6 cellular contexts compared by ENCODE assay signal in the genomic region with DNA sequence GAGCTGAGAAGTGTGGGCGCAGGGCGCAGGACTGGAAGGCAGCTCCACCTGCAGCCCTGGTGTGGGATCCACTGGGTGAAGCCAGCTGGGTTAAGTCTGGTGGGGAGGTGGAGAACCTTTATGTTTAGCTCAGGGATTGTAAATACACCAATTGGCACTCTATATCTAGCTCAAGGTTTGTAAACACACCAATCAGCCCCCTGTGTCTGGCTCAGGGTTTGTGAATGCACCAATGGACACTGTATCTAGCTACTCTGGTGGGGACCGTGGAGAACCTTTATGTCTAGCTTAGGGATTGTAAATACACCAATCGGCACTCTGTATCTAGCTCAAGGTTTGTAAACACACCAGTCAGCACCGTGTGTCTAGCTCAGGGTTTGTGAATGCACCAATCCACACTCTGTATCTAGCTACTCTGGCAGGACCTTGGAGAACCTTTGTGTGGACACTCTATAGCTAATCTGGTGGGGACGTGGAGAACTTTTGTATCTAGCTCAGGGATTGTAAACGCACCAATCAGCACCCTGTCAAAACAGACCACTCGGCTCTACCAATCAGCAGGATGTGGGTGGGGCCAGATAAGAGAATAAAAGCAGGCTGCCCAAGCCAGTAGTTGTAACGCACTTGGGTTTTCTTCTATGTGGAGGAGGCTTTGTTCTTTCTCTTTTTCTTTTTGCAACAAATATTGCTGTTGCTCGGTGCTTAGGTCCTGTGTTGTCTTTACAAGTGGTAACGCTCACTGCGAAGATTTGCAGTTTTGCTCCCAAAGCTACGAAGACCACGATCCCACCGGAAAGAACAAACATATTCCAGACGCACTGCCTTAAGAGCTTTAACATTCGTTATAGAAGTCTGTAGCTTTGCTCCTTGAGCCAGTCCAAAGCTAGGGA. TPM values are rescaled to one million over a fixed set of nuclear protein-coding genes. Genes with fewer than 3 reads are reported as not detected.
A peak's percentile ranks its signal among the peaks of the same experiment; 100 is the strongest.
DNase-seq lines count a peak whose midpoint lies in the region; TF ChIP-seq lines count a peak whose summit lies in the region.
"Not testable (repeated sequence)": the region's sequence is repeated elsewhere in the genome, so short reads cannot be mapped to it uniquely, and the experiment has no call there.

No MANE protein-coding gene starts in this region.

- H3K9me3 Mint-ChIP-seq in glutamatergic neuron (ENCODE audit: unreplicated experiment) = not testable (repeated sequence)

- H3K4me1 Mint-ChIP-seq in glutamatergic neuron (ENCODE audit: low read depth, unreplicated experiment) = peaks cover 12% of the 10 kb centered on the region

- H3K4me3 ChIP-seq in A673 (ENCODE audit: low read depth, low read length, poor library complexity, severe bottlenecking) (peak overlapping the region; percentile 54), SK-N-SH (ENCODE audit: low read depth in 2 of 2, low read length in 1 of 2) (peak overlapping the region; percentile 53; a peak in 3 of 4 replicates), astrocyte of the cerebellum (ENCODE audit: low read depth, low read length) (peak overlapping the region; percentile 40), ovary (peak overlapping the region; percentile 47)

- not testable (repeated sequence) for TF ChIP-seq POLR2A in ovary (IDR thresholded peaks at IDR 0.05)

- intact Hi-C loops in A673 (cut with micrococcal nuclease; ENCODE audit: unreplicated experiment); ovary (cut with DNase I): not testable (repeated sequence)

- not testable (repeated sequence) for H3K36me3 ChIP-seq in A673 (ENCODE audit: insufficient read depth, low read length, poor library complexity, severe bottlenecking); SK-N-SH (replicated peaks in 1 of 2; ENCODE audit: control insufficient read depth in 1 of 2, insufficient read depth in 2 of 2, low read length in 1 of 2); ovary

- TF ChIP-seq EP300 in SK-N-SH (IDR thresholded peaks at IDR 0.05; ENCODE audit: borderline replicate concordance in 1 of 2, low read depth in 1 of 2, low read length in 1 of 2); ovary (IDR thresholded peaks at IDR 0.05): not testable (repeated sequence)

- BruUV-seq in A673 (replicated peaks; lab: Mats Ljungman, UMichigan) = not testable (repeated sequence)

- peak overlapping the region; percentile 89; the same call in 1 of the 2 replicates for H2AFZ ChIP-seq in SK-N-SH (ENCODE audit: low read depth)

- H3K9me2 ChIP-seq in SK-N-SH = not testable (repeated sequence)

- in situ Hi-C loops in astrocyte of the cerebellum (cut with HindIII; ENCODE audit: low sequenced_read_pairs) = not testable (repeated sequence)

- H3K27me3 Mint-ChIP-seq in glutamatergic neuron (ENCODE audit: unreplicated experiment) = not testable (repeated sequence)

- not testable (repeated sequence) for H3K9me3 ChIP-seq in A673 (ENCODE audit: low read depth, low read length, poor library complexity, severe bottlenecking); SK-N-SH; ovary

- not testable (repeated sequence) for TF ChIP-seq CTCF in A673 (conservative IDR thresholded peaks at IDR 0.05; ENCODE audit: low read depth, low read length); SK-N-SH (IDR thresholded peaks at IDR 0.05); astrocyte of the cerebellum (IDR thresholded peaks at IDR 0.05; ENCODE audit: low read depth, low read length, missing control alignments); glutamatergic neuron (IDR thresholded peaks at IDR 0.05; ENCODE audit: partially characterized antibody, unreplicated experiment); ovary (IDR thresholded peaks at IDR 0.05)

- POLR2A ChIA-PET in A673 (lab: Charles Lee; ENCODE audit: low non-redundant PET) = not testable (repeated sequence)
- POLR2A ChIA-PET in SK-N-SH (lab: Yijun Ruan, JAX) = interaction anchor here (0.9 to 4.7 kb wide), 3 partner anchors 26 to 239 kb away, joined by 3 to 66 read pairs (median 16); a partner anchor contains a TSS

- peak overlapping the region; percentile 85; the same call in 1 of the 2 replicates for H3K4me2 ChIP-seq in SK-N-SH

- WGBS in SK-N-SH (ENCODE audit: low lambda C conversion rate) = 85% methylated on average over 15 of the region's 17 CpGs
- WGBS in ovary, 3 donors = 79 to 84% (median 84%) methylated on average over 17 of the region's 17 CpGs

- H3K27me3 ChIP-seq in A673 (replicated peaks; ENCODE audit: insufficient read depth, low read depth, low read length, poor library complexity); SK-N-SH (ENCODE audit: insufficient read depth); ovary: not testable (repeated sequence)

- H3K79me2 ChIP-seq in SK-N-SH (ENCODE audit: insufficient read depth) = peaks cover 29% of the 10 kb centered on the region

- not testable (repeated sequence) for H4K20me1 ChIP-seq in SK-N-SH (ENCODE audit: insufficient read depth)

- CTCF ChIA-PET in A673 (lab: Charles Lee) (interaction anchor here (0.8 kb wide), 1 partner anchor 38 kb away, joined by 3 read pairs; no protein-coding TSS in a partner anchor), SK-N-SH (lab: Yijun Ruan, JAX) (interaction anchor here (0.9 to 1.4 kb wide), 2 partner anchors 210 to 213 kb away, joined by 3 read pairs; no protein-coding TSS in a partner anchor)

- H3K4me1 ChIP-seq in A673 (ENCODE audit: insufficient read depth, low read length, poor library complexity, severe bottlenecking) (peaks cover 15% of the 10 kb centered on the region), SK-N-SH (ENCODE audit: control insufficient read depth in 1 of 2, insufficient read depth in 2 of 2, low read depth in 1 of 2, low read length in 1 of 2) (peaks cover 9 to 16% of the 10 kb centered on the region in 2 experiments; a peak in 2 of 4 replicates), ovary (ENCODE audit: insufficient read depth) (peaks cover 10% of the 10 kb centered on the region)

- not testable (repeated sequence) for H3F3A ChIP-seq in SK-N-SH (replicated peaks; ENCODE audit: insufficient read depth)

- H3K27ac ChIP-seq in A673 (ENCODE audit: low read depth, low read length, poor library complexity, severe bottlenecking) (peak overlapping the region; percentile 85), SK-N-SH (ENCODE audit: low read depth in 2 of 2, low read length in 1 of 2) (peak overlapping the region in 1 of 2 experiments; percentile 86; a peak in 2 of 4 replicates), ovary (peak overlapping the region; percentile 75 to 80)

- DNase-seq in A673 (ENCODE audit: low spot score) (peak; percentile 21), HT1080 (ENCODE audit: low read depth) (peak; percentile 66)
- not testable (repeated sequence) for DNase-seq in SK-N-SH; astrocyte of the cerebellum (ENCODE audit: low read depth); glutamatergic neuron; ovary

- not testable (repeated sequence) for H3K9ac ChIP-seq in SK-N-SH

- peak overlapping the region; percentile 95 for H3K27ac Mint-ChIP-seq in glutamatergic neuron (ENCODE audit: unreplicated experiment)

- H3K36me3 Mint-ChIP-seq in glutamatergic neuron (ENCODE audit: unreplicated experiment) = not testable (repeated sequence)

- H3K4me3 Mint-ChIP-seq in glutamatergic neuron (ENCODE audit: unreplicated experiment) = peak overlapping the region; percentile 97

- TF ChIP-seq RAD21 in SK-N-SH (IDR thresholded peaks at IDR 0.05; ENCODE audit: low read length) = not testable (repeated sequence)

RNA-seq across cellular contexts. Expression of a gene that starts 1.7 kb away (rescaled TPM):
- total RNA-seq in A673 (2021) = 68.3 and 75.1 TPM in 2 replicates
- total RNA-seq in HT1080 (2014; rRNA removed; shearing (Covaris generic)) = 137 and 140 TPM in 2 replicates
- 240 and 261 TPM in 2 replicates for polyA plus RNA-seq in HT1080 (2015; cell fraction: cytosol; rRNA removed)
- 115 and 128 TPM in 2 replicates for polyA plus RNA-seq in HT1080 (2015; cell fraction: nucleus; rRNA removed)
- polyA plus RNA-seq in SK-N-SH (2012; rRNA removed) = 199 and 214 TPM in 2 replicates
- polyA plus RNA-seq in SK-N-SH (2012; cell fraction: cytosol; rRNA removed) = 220 and 240 TPM in 2 replicates
- polyA plus RNA-seq in SK-N-SH (2012; cell fraction: nucleus; rRNA removed) = 79.5 and 104 TPM in 2 replicates
- 85.0 TPM for total RNA-seq in glutamatergic neuron (ENCODE audit: unreplicated experiment)
- total RNA-seq in ovary = 100 to 1,000 TPM in 3 of 7 donors, 10 to 100 TPM in 4; 92.8 to 146 (median 99.4) TPM
- polyA plus RNA-seq in ovary = 100 to 1,000 TPM; 167 to 207 TPM

RNA-seq across cellular contexts. Expression of a gene that starts 26.4 kb away (rescaled TPM):
- total RNA-seq in A673 (2021) (90.7 and 94.6 TPM in 2 replicates), glutamatergic neuron (ENCODE audit: unreplicated experiment) (62.3 TPM), ovary (10 to 100 TPM; 64.7 to 82.5 (median 72.4) TPM)
- 120 and 122 TPM in 2 replicates for total RNA-seq in HT1080 (2014; rRNA removed; shearing (Covaris generic))
- polyA plus RNA-seq in HT1080 (2015; cell fraction: cytosol; rRNA removed) = 183 and 194 TPM in 2 replicates
- polyA plus RNA-seq in HT1080 (2015; cell fraction: nucleus; rRNA removed) = 62.6 and 63.2 TPM in 2 replicates
- polyA plus RNA-seq in SK-N-SH (2012; rRNA removed) (89.0 and 93.6 TPM in 2 replicates), ovary (100 to 1,000 TPM in 1 of 2 donors, 10 to 100 TPM in 1; 92.2 to 123 TPM)
- 107 and 142 TPM in 2 replicates for polyA plus RNA-seq in SK-N-SH (2012; cell fraction: cytosol; rRNA removed)
- 21.9 and 32.6 TPM in 2 replicates for polyA plus RNA-seq in SK-N-SH (2012; cell fraction: nucleus; rRNA removed)

RNA-seq across cellular contexts. Expression of a gene that starts 26.4 kb away (rescaled TPM):
- 34.4 and 41.6 TPM in 2 replicates for total RNA-seq in A673 (2021)
- total RNA-seq in HT1080 (2014; rRNA removed; shearing (Covaris generic)) = 57.9 and 64.3 TPM in 2 replicates
- polyA plus RNA-seq in HT1080 (2015; cell fraction: cytosol; rRNA removed) = 33.1 and 38.3 TPM in 2 replicates
- polyA plus RNA-seq in HT1080 (2015; cell fraction: nucleus; rRNA removed) = 29.7 and 29.9 TPM in 2 replicates
- 16.2 and 19.1 TPM in 2 replicates for polyA plus RNA-seq in SK-N-SH (2012; rRNA removed)
- polyA plus RNA-seq in SK-N-SH (2012; cell fraction: cytosol; rRNA removed) = 22.3 and 30.4 TPM in 2 replicates
- 8.2 and 13.2 TPM in 2 replicates for polyA plus RNA-seq in SK-N-SH (2012; cell fraction: nucleus; rRNA removed)
- 14.6 TPM for total RNA-seq in glutamatergic neuron (ENCODE audit: unreplicated experiment)
- total RNA-seq in ovary = 10 to 100 TPM in 5 of 7 donors, 1 to 10 TPM in 2; 5.6 to 21.7 (median 12.4) TPM
- polyA plus RNA-seq in ovary = 10 to 100 TPM in 1 of 2 donors, 1 to 10 TPM in 1; 6.8 to 13.2 TPM

RNA-seq across cellular contexts. Expression of a gene that starts 26.8 kb away (rescaled TPM):
- total RNA-seq in A673 (2021) (0.69 and 1.9 TPM in 2 replicates), glutamatergic neuron (ENCODE audit: unreplicated experiment) (4.1 TPM), ovary (1 to 10 TPM in 2 of 7 donors, under 1 TPM in 1, not detected in 4; 0.59 to 2.6 (median 2.0) TPM)
- total RNA-seq in HT1080 (2014; rRNA removed; shearing (Covaris generic)) = 1.9 and 2.9 TPM in 2 replicates
- polyA plus RNA-seq in HT1080 (2015; cell fraction: cytosol; rRNA removed) = 2.7 and 5.0 TPM in 2 replicates
- polyA plus RNA-seq in HT1080 (2015; cell fraction: nucleus; rRNA removed) = 1.7 TPM in 1 of 2 replicates, not detected in the other
- polyA plus RNA-seq in SK-N-SH (2012; rRNA removed) (0.71 and 1.4 TPM in 2 replicates), ovary (1 to 10 TPM in 1 of 2 donors, under 1 TPM in 1; 0.73 to 1.5 TPM)
- 1.3 TPM in 2 replicates for polyA plus RNA-seq in SK-N-SH (2012; cell fraction: cytosol; rRNA removed)
- polyA plus RNA-seq in SK-N-SH (2012; cell fraction: nucleus; rRNA removed) = 0.86 and 1.5 TPM in 2 replicates
